12 cellular contexts compared by ENCODE assay signal in genomic region chr20:41654884-41655283, GRCh38. TPM values are rescaled to one million over a fixed set of nuclear protein-coding genes. Genes with fewer than 3 reads are reported as not detected.
DNase-seq lines count a peak whose midpoint lies in the region; ATAC-seq, FAIRE-seq and TF ChIP-seq lines count a peak whose summit lies in the region.
"Had no signal": no experiment of that assay in that cellular context is flagged by ENCODE, and none has a peak within 500 bp of the region (broad histone marks: within the 10 kb centered on the region; RNA-seq: fewer than 3 reads in every experiment).

No MANE protein-coding gene starts in this region.

- TF ChIP-seq CTCF in BE2C (IDR thresholded peaks at IDR 0.05; ENCODE audit: low read depth, low read length) = no peak

- DNase-seq in AG08395 (ENCODE audit: low spot score) = peak; percentile 40
- DNase-seq in HTR-8/SVneo (ENCODE audit: insufficient read length, low spot score) = peak; percentile 54
- DNase-seq in adipocyte (ENCODE audit: low read depth) = peak; percentile 15
- peak; percentile 89 for DNase-seq in iPS-NIHi11 (ENCODE audit: low spot score)
- no peak for DNase-seq in retina
- DNase-seq in medulla oblongata (ENCODE audit: extremely low spot score) = no peak
- DNase-seq in BE2C = no peak
- DNase-seq: activated naive CD4-positive, alpha-beta T cell treated with anti-CD3 and anti-CD28 coated beads, Interleukin-2, amount 50 U/mL, for 16 hours; effector CD4-positive, alpha-beta T cell; naive thymus-derived CD8-positive, alpha-beta T cell; Peyer's patch had no signal

- H3K4me1 ChIP-seq in adipocyte (ENCODE audit: control insufficient read depth, insufficient read depth, low read length) = no peaks in the 10 kb centered on the region
- peaks cover 23% of the 10 kb centered on the region for H3K4me1 ChIP-seq in BE2C
- H3K4me1 ChIP-seq: Peyer's patch had no signal

- H3K27me3 ChIP-seq in adipocyte (replicated peaks; ENCODE audit: control insufficient read depth, insufficient read depth, low read length) (peaks cover 24% of the 10 kb centered on the region), BE2C (no peaks in the 10 kb centered on the region)
- H3K27me3 ChIP-seq: Peyer's patch had no signal

- no peaks in the 10 kb centered on the region for H3K9me3 ChIP-seq in adipocyte (ENCODE audit: control insufficient read depth, low read length)
- H3K9me3 ChIP-seq in BE2C = no peaks in the 10 kb centered on the region
- H3K9me3 ChIP-seq: Peyer's patch had no signal

- ATAC-seq in GM21825 (IDR thresholded peaks at IDR 0.05; ENCODE audit: unreplicated experiment) = no peak
- ATAC-seq: naive thymus-derived CD8-positive, alpha-beta T cell had no signal

- peak; percentile 48 for FAIRE-seq in HTR-8/SVneo (lab: Jason Lieb, UNC)

- no peak overlapping the region for H3K9ac ChIP-seq in adipocyte (ENCODE audit: low read length)

- H3K4me3 ChIP-seq in adipocyte (ENCODE audit: low read length) (no peak overlapping the region), BE2C (ENCODE audit: low read depth, low read length) (no peak overlapping the region)
- H3K4me3 ChIP-seq: Peyer's patch had no signal

- H3K36me3 ChIP-seq in adipocyte (ENCODE audit: control insufficient read depth, insufficient read depth, low read length, severe bottlenecking) (no peaks in the 10 kb centered on the region), BE2C (no peaks in the 10 kb centered on the region)
- H3K36me3 ChIP-seq: Peyer's patch had no signal

RNA-seq across cellular contexts. Expression of gene CHD6, which starts 36.7 kb away (rescaled TPM):
- 15.8 TPM for polyA plus RNA-seq in BE2C (2012; ENCODE audit: insufficient read depth, insufficient read length, low read depth)

Comparison
In these comparisons a context has a peak if more than half of its experiments do, and no peak if none do; other contexts are left out.
1. DNase-seq: peak in AG08395 (single experiment), HTR-8/SVneo (single experiment), adipocyte (single experiment) and iPS-NIHi11 (single experiment); none in retina (single experiment), medulla oblongata (single experiment) and BE2C (single experiment).